Comparison of ENCODE assay signal across 15 cellular contexts in the genomic region with DNA sequence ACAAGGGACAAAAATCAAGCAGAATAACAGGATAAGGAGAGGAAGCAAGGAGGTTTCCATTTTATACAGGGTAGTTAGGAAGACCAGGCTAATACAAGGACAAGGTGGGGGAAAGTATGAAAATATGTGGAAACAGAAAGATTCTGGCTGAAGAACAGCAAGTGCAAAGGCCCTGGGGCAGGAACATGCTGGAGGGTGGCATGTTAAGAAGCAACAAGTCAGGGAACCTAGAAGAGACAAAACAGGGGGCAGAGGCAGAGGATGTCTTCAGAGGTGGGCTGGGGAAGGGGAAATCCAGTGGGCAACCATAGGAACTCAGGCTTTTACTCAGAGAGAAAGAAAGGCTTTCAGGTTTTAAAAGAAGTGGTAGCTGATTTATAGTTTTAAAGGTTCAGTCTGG. TPM values are rescaled to one million over a fixed set of nuclear protein-coding genes. Genes with fewer than 3 reads are reported as not detected.
DNase-seq lines count a peak whose midpoint lies in the region; ATAC-seq and TF ChIP-seq lines count a peak whose summit lies in the region.
"Had no signal": no experiment of that assay in that cellular context is flagged by ENCODE, and none has a peak within 500 bp of the region (broad histone marks: within the 10 kb centered on the region; RNA-seq: fewer than 3 reads in every experiment).

No MANE protein-coding gene starts in this region.

- TF ChIP-seq POLR2A in gastrocnemius medialis (IDR thresholded peaks at IDR 0.05), result no peak

- no peaks in the 10 kb centered on the region for H3K4me1 ChIP-seq in HEK293 (ENCODE audit: control insufficient read depth, insufficient read depth, low read length)
- H3K4me1 ChIP-seq in gastrocnemius medialis, result peaks cover 36 to 45% of the 10 kb centered on the region in 2 donors
- H3K4me1 ChIP-seq: BLaER1 treated with 17β-estradiol and CSF1 and Interleukin-3, amounts not matched to agents 10 nM and 100 nM had no signal

- no peaks in the 10 kb centered on the region for H3K4me1 Mint-ChIP-seq in activated T-cell treated with anti-CD3 and anti-CD28 coated beads, Interleukin-2, amount 50 U/mL, for 24 hours (ENCODE audit: low read depth)
- H3K4me1 Mint-ChIP-seq in nephron, result peaks cover 6% of the 10 kb centered on the region
- H3K4me1 Mint-ChIP-seq: B cell, IgD-negative memory B cell had no signal

- in situ Hi-C loops in gastrocnemius medialis (cut with MboI; ENCODE audit: low sequenced_read_pairs in 4 of 4), result loop anchor here in 2 of 4 donors (10.0 kb wide), 1 partner anchor 69 kb away; no protein-coding TSS in a partner anchor

- intact Hi-C loops in gastrocnemius medialis (cut with DNase I; ENCODE audit: low total_unique reads), result loop anchor here (10.0 kb wide), 1 partner anchor 1439 kb away; no protein-coding TSS in a partner anchor

- H3K27me3 Mint-ChIP-seq in activated T-cell treated with anti-CD3 and anti-CD28 coated beads, Interleukin-2, amount 50 U/mL, for 24 hours, result no peaks in the 10 kb centered on the region
- no peaks in the 10 kb centered on the region for H3K27me3 Mint-ChIP-seq in nephron (ENCODE audit: low read depth)
- H3K27me3 Mint-ChIP-seq: B cell, IgD-negative memory B cell had no signal

- H3K36me3 Mint-ChIP-seq in activated T-cell treated with anti-CD3 and anti-CD28 coated beads, Interleukin-2, amount 50 U/mL, for 24 hours (ENCODE audit: low read depth), result peaks cover 64% of the 10 kb centered on the region
- H3K36me3 Mint-ChIP-seq in nephron (ENCODE audit: low read depth), result peaks cover 10% of the 10 kb centered on the region

- H3K36me3 ChIP-seq in HEK293 (ENCODE audit: control insufficient read depth in 2 of 2, insufficient read depth in 1 of 2, low read length in 2 of 2) (peaks cover 10 to 43% of the 10 kb centered on the region in 2 experiments), gastrocnemius medialis (no peaks in the 10 kb centered on the region)

- TF ChIP-seq CTCF in HEK293 (tag by site-specific recombination; IDR thresholded peaks at IDR 0.05), result no peak
- TF ChIP-seq CTCF in nephron (IDR thresholded peaks at IDR 0.05; ENCODE audit: unreplicated experiment in 3 of 3), result no peak
- no peak for TF ChIP-seq CTCF in gastrocnemius medialis (IDR thresholded peaks at IDR 0.05 in 4 of 5, conservative IDR thresholded peaks at IDR 0.05 in 1 of 5)
- no peak for TF ChIP-seq CTCF in foreskin fibroblast (IDR thresholded peaks at IDR 0.05; ENCODE audit: low read depth, low read length)

- no peak overlapping the region for H3K27ac ChIP-seq in HEK293 (ENCODE audit: extremely low read depth, low read depth, low read length)
- H3K27ac ChIP-seq in gastrocnemius medialis, result no peak overlapping the region
- H3K27ac ChIP-seq: BLaER1 treated with 17β-estradiol and CSF1 and Interleukin-3, amounts not matched to agents 10 nM and 100 nM had no signal

- H3K9me3 ChIP-seq in HEK293 (ENCODE audit: control insufficient read depth, insufficient read depth, low read depth, low read length) (no peaks in the 10 kb centered on the region), gastrocnemius medialis (no peaks in the 10 kb centered on the region)
- H3K9me3 ChIP-seq: BLaER1 treated with 17β-estradiol and CSF1 and Interleukin-3, amounts not matched to agents 10 nM and 100 nM had no signal

- no peak for ATAC-seq in gastrocnemius medialis
- ATAC-seq: CD8-positive, alpha-beta T cell; GM23338 had no signal

- POLR2A ChIA-PET in HEK293 (lab: Yijun Ruan, JAX), result no interaction called here

- no peak for DNase-seq in activated T-cell treated with anti-CD3 and anti-CD28 coated beads, Interleukin-2, amount 50 U/mL, for 24 hours
- no peak for DNase-seq in activated T-cell treated with anti-CD3 and anti-CD28 coated beads, Interleukin-2, amount 50 U/mL, for 48 hours
- DNase-seq in gastrocnemius medialis, result no peak
- no peak for DNase-seq in foreskin fibroblast
- DNase-seq in pons (ENCODE audit: low spot score), result no peak
- DNase-seq: 8988T; CD8-positive, alpha-beta T cell; GDM1; HCEC 1CT had no signal

- H3K27ac Mint-ChIP-seq in activated T-cell treated with anti-CD3 and anti-CD28 coated beads, Interleukin-2, amount 50 U/mL, for 24 hours, result peak overlapping the region; percentile 66
- H3K27ac Mint-ChIP-seq in nephron, result peak overlapping the region in 2 of 3 experiments; percentile 69 to 83
- H3K27ac Mint-ChIP-seq: B cell; CD8-positive, alpha-beta T cell; GM23338; IgD-negative memory B cell had no signal

- H3K4me3 ChIP-seq in HEK293 (ENCODE audit: low read depth, low read length), result no peak overlapping the region
- H3K4me3 ChIP-seq in gastrocnemius medialis, result no peak overlapping the region
- H3K4me3 ChIP-seq in foreskin fibroblast (ENCODE audit: low read depth in 1 of 2, low read length in 2 of 2), result no peak overlapping the region
- H3K4me3 ChIP-seq: BLaER1 treated with 17β-estradiol and CSF1 and Interleukin-3, amounts not matched to agents 10 nM and 100 nM; GM23338 had no signal

- no peaks in the 10 kb centered on the region for H3K27me3 ChIP-seq in gastrocnemius medialis
- H3K27me3 ChIP-seq: BLaER1 treated with 17β-estradiol and CSF1 and Interleukin-3, amounts not matched to agents 10 nM and 100 nM had no signal

- no peaks in the 10 kb centered on the region for H3K9me3 Mint-ChIP-seq in activated T-cell treated with anti-CD3 and anti-CD28 coated beads, Interleukin-2, amount 50 U/mL, for 24 hours
- no peaks in the 10 kb centered on the region for H3K9me3 Mint-ChIP-seq in nephron
- H3K9me3 Mint-ChIP-seq: CD8-positive, alpha-beta T cell; GM23338 had no signal

- CTCF ChIA-PET in HEK293 (lab: Yijun Ruan, JAX), result interaction anchor here (0.6 kb wide), 1 partner anchor 52 kb away, joined by 3 read pairs; no protein-coding TSS in a partner anchor

- no peak overlapping the region for H3K4me3 Mint-ChIP-seq in activated T-cell treated with anti-CD3 and anti-CD28 coated beads, Interleukin-2, amount 50 U/mL, for 24 hours
- no peak overlapping the region for H3K4me3 Mint-ChIP-seq in nephron
- H3K4me3 Mint-ChIP-seq: B cell; CD8-positive, alpha-beta T cell; GM23338; IgD-negative memory B cell had no signal

TF ChIP-seq in HEK293, 187 proteins besides CTCF, POLR2A, EP300 and RAD21:
- TF ChIP-seq SCRT2 (tag by site-specific recombination; IDR thresholded peaks at IDR 0.05) (0 out of 2 replicates have a peak, but pooled peaks have one; percentile 30), GLI2 (tag by site-specific recombination; IDR thresholded peaks at IDR 0.05; ENCODE audit: borderline replicate concordance, low read depth) (no peak), ZNF623 (tag by site-specific recombination; IDR thresholded peaks at IDR 0.05) (peak; percentile 96), ZNF280D (tag by site-specific recombination; IDR thresholded peaks at IDR 0.05) (0 out of 2 replicates have a peak, but pooled peaks have one; percentile 13)
- TF ChIP-seq, protein P1, sequence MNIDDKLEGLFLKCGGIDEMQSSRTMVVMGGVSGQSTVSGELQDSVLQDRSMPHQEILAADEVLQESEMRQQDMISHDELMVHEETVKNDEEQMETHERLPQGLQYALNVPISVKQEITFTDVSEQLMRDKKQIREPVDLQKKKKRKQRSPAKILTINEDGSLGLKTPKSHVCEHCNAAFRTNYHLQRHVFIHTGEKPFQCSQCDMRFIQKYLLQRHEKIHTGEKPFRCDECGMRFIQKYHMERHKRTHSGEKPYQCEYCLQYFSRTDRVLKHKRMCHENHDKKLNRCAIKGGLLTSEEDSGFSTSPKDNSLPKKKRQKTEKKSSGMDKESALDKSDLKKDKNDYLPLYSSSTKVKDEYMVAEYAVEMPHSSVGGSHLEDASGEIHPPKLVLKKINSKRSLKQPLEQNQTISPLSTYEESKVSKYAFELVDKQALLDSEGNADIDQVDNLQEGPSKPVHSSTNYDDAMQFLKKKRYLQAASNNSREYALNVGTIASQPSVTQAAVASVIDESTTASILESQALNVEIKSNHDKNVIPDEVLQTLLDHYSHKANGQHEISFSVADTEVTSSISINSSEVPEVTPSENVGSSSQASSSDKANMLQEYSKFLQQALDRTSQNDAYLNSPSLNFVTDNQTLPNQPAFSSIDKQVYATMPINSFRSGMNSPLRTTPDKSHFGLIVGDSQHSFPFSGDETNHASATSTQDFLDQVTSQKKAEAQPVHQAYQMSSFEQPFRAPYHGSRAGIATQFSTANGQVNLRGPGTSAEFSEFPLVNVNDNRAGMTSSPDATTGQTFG (tag by site-specific recombination; IDR thresholded peaks at IDR 0.05; ENCODE audit: borderline replicate concordance), result no peak

RNA-seq across cellular contexts. Expression of gene NT5DC3, which starts 54.8 kb away (rescaled TPM):
- total RNA-seq in gastrocnemius medialis, result 10 to 100 TPM in 3 of 4 donors, 1 to 10 TPM in 1; 8.8 to 18.7 (median 13.9) TPM
